19 cellular contexts compared by ENCODE assay signal in genomic region chr7:2040893-2041270, GRCh38.
DNase-seq lines count a peak whose midpoint lies in the region; ATAC-seq and TF ChIP-seq lines count a peak whose summit lies in the region.
"Had no signal": no experiment of that assay in that cellular context is flagged by ENCODE, and none has a peak within 500 bp of the region (broad histone marks: within the 10 kb centered on the region; RNA-seq: fewer than 3 reads in every experiment).

No MANE protein-coding gene starts in this region.

- peak; percentile 14 for DNase-seq in DMS79 treated with DMSO at 0.1 percent for 48 hours (lab: John Stamatoyannopoulos, UW)
- DNase-seq in DMS79 (lab: John Stamatoyannopoulos, UW): no peak
- DNase-seq in activated CD8-positive, alpha-beta T cell treated with anti-CD3 and anti-CD28 coated beads, Interleukin-2, amount 10 ng/mL, durations not matched to agents 7 days and 5 days: peak; percentile 52
- DNase-seq in naive thymus-derived CD8-positive, alpha-beta T cell: peak in 8 of 10 donors; percentile 45 to 76 (median 64)
- DNase-seq in GM03348 (ENCODE audit: low spot score): no peak
- DNase-seq: activated CD4-positive, alpha-beta memory T cell treated with anti-CD3 and anti-CD28 coated beads for 36 hours; colonic mucosa; HFFc6; MV-4-11; NCI-H226; PC-9; T-helper 17 cell had no signal

- H3K4me1 ChIP-seq in DOHH2 (ENCODE audit: control insufficient read depth, low read length): peaks cover 55% of the 10 kb centered on the region
- H3K4me1 ChIP-seq: colonic mucosa had no signal

- no peaks in the 10 kb centered on the region for H3K27me3 ChIP-seq in DOHH2 (ENCODE audit: control insufficient read depth, low read length)
- H3K27me3 ChIP-seq: colonic mucosa, hepatocyte had no signal

- peak; percentile 28 for ATAC-seq in activated CD8-positive, alpha-beta T cell treated with anti-CD3 and anti-CD28 coated beads, Interleukin-2, amount 10 ng/mL, durations not matched to agents 7 days and 5 days
- ATAC-seq in naive thymus-derived CD8-positive, alpha-beta T cell: peak; percentile 33 to 74
- no peak for ATAC-seq in HG02970 (IDR thresholded peaks at IDR 0.05; ENCODE audit: low FRiP score, unreplicated experiment)
- no peak for ATAC-seq in HG02981 (IDR thresholded peaks at IDR 0.05; ENCODE audit: unreplicated experiment)
- ATAC-seq: T-helper 17 cell had no signal

- H3F3A ChIP-seq in DOHH2 (ENCODE audit: control insufficient read depth, insufficient read depth): peaks cover 19% of the 10 kb centered on the region

- peak overlapping the region; percentile 77 for H3K4me3 ChIP-seq in DOHH2 (ENCODE audit: low read length)
- H3K4me3 ChIP-seq: colonic mucosa, hepatocyte, lung, PC-9, thoracic aorta had no signal

- no peaks in the 10 kb centered on the region for H3K9me3 Mint-ChIP-seq in activated CD8-positive, alpha-beta T cell treated with anti-CD3 and anti-CD28 coated beads, Interleukin-2, amount 10 ng/mL, durations not matched to agents 7 days and 5 days (ENCODE audit: insufficient read depth)
- H3K9me3 Mint-ChIP-seq in naive thymus-derived CD8-positive, alpha-beta T cell: no peaks in the 10 kb centered on the region
- H3K9me3 Mint-ChIP-seq: activated CD4-positive, alpha-beta memory T cell treated with anti-CD3 and anti-CD28 coated beads for 36 hours had no signal

- H3K27me3 Mint-ChIP-seq in activated CD8-positive, alpha-beta T cell treated with anti-CD3 and anti-CD28 coated beads, Interleukin-2, amount 10 ng/mL, durations not matched to agents 7 days and 5 days (ENCODE audit: low read depth): no peaks in the 10 kb centered on the region
- no peaks in the 10 kb centered on the region for H3K27me3 Mint-ChIP-seq in naive thymus-derived CD8-positive, alpha-beta T cell
- H3K27me3 Mint-ChIP-seq: activated CD4-positive, alpha-beta memory T cell treated with anti-CD3 and anti-CD28 coated beads for 36 hours; T-helper 17 cell had no signal

- H3K9me2 ChIP-seq in DOHH2 (replicated peaks; ENCODE audit: control insufficient read depth, low read length): no peaks in the 10 kb centered on the region

- peak overlapping the region; percentile 91 for H3K27ac ChIP-seq in DOHH2 (ENCODE audit: low read depth, low read length)
- H3K27ac ChIP-seq: 22Rv1, colonic mucosa, hepatocyte, PC-9, thoracic aorta had no signal

- peaks cover 20% of the 10 kb centered on the region for H3K36me3 Mint-ChIP-seq in activated CD8-positive, alpha-beta T cell treated with anti-CD3 and anti-CD28 coated beads, Interleukin-2, amount 10 ng/mL, durations not matched to agents 7 days and 5 days (ENCODE audit: low read depth)
- H3K36me3 Mint-ChIP-seq in naive thymus-derived CD8-positive, alpha-beta T cell: peaks cover 0 to 9% (median 5%) of the 10 kb centered on the region in 3 donors

- H3K27ac Mint-ChIP-seq in activated CD8-positive, alpha-beta T cell treated with anti-CD3 and anti-CD28 coated beads, Interleukin-2, amount 10 ng/mL, durations not matched to agents 7 days and 5 days: no peak overlapping the region
- H3K27ac Mint-ChIP-seq in naive thymus-derived CD8-positive, alpha-beta T cell: peak overlapping the region; percentile 21 to 98 (median 85)
- H3K27ac Mint-ChIP-seq: activated CD4-positive, alpha-beta memory T cell treated with anti-CD3 and anti-CD28 coated beads for 36 hours; HFFc6 had no signal

- H3K4me1 Mint-ChIP-seq in activated CD8-positive, alpha-beta T cell treated with anti-CD3 and anti-CD28 coated beads, Interleukin-2, amount 10 ng/mL, durations not matched to agents 7 days and 5 days (ENCODE audit: low read depth): peaks cover 50% of the 10 kb centered on the region
- peaks cover 37 to 64% (median 59%) of the 10 kb centered on the region in 4 donors for H3K4me1 Mint-ChIP-seq in naive thymus-derived CD8-positive, alpha-beta T cell

- peaks cover 22% of the 10 kb centered on the region for H3K79me2 ChIP-seq in DOHH2 (ENCODE audit: control insufficient read depth, low read length)
- H3K79me2 ChIP-seq: hepatocyte had no signal

- CTCF ChIA-PET in activated CD8-positive, alpha-beta T cell treated with anti-CD3 and anti-CD28 coated beads, Interleukin-2, amount 10 ng/mL, durations not matched to agents 7 days and 5 days (lab: Charles Lee): interaction anchor here (1.4 kb wide), 1 partner anchor 10 kb away, joined by 4 read pairs; no protein-coding TSS in a partner anchor

- H3K9me3 ChIP-seq in DOHH2 (ENCODE audit: control insufficient read depth, insufficient read depth, low read length): no peaks in the 10 kb centered on the region
- H3K9me3 ChIP-seq: colonic mucosa, thoracic aorta had no signal

- POLR2A ChIA-PET in activated CD8-positive, alpha-beta T cell treated with anti-CD3 and anti-CD28 coated beads, Interleukin-2, amount 10 ng/mL, durations not matched to agents 7 days and 5 days (lab: Charles Lee): no interaction called here
- POLR2A ChIA-PET in naive thymus-derived CD8-positive, alpha-beta T cell (lab: Charles Lee): interaction anchor here (1.1 to 1.8 kb wide), 3 partner anchors 44 to 121 kb away, joined by 3 to 4 read pairs (median 3); no protein-coding TSS in a partner anchor

- H3K4me3 Mint-ChIP-seq in activated CD8-positive, alpha-beta T cell treated with anti-CD3 and anti-CD28 coated beads, Interleukin-2, amount 10 ng/mL, durations not matched to agents 7 days and 5 days: no peak overlapping the region
- H3K4me3 Mint-ChIP-seq in naive thymus-derived CD8-positive, alpha-beta T cell: peak overlapping the region in 8 of 10 donors; percentile 7 to 75 (median 51)
- H3K4me3 Mint-ChIP-seq: activated CD4-positive, alpha-beta memory T cell treated with anti-CD3 and anti-CD28 coated beads for 36 hours; HFFc6; T-helper 17 cell had no signal

- peak overlapping the region; percentile 99 for H3K4me2 ChIP-seq in DOHH2 (ENCODE audit: low read length)
- H3K4me2 ChIP-seq: hepatocyte, PC-9 had no signal

- TF ChIP-seq CTCF in DOHH2 (IDR thresholded peaks at IDR 0.05; ENCODE audit: low read depth, low read length, poor library complexity, severe bottlenecking): no peak

- no peaks in the 10 kb centered on the region for H4K20me1 ChIP-seq in DOHH2 (ENCODE audit: control insufficient read depth, insufficient read depth, low read depth, low read length)

- H3K36me3 ChIP-seq in DOHH2 (ENCODE audit: control insufficient read depth, low read length): peaks cover 6% of the 10 kb centered on the region; the same call in 1 of the 2 replicates
- H3K36me3 ChIP-seq: colonic mucosa, thoracic aorta had no signal

Comparison
In these comparisons a context has a peak if more than half of its experiments do, and no peak if none do; other contexts are left out.
1. DNase-seq: peak in DMS79 treated with DMSO at 0.1 percent for 48 hours (single experiment), activated CD8-positive, alpha-beta T cell treated with anti-CD3 and anti-CD28 coated beads, Interleukin-2, amount 10 ng/mL, durations not matched to agents 7 days and 5 days (single experiment) and naive thymus-derived CD8-positive, alpha-beta T cell (8 of 10); none in DMS79 (single experiment) and GM03348 (single experiment).
2. ATAC-seq: peak in activated CD8-positive, alpha-beta T cell treated with anti-CD3 and anti-CD28 coated beads, Interleukin-2, amount 10 ng/mL, durations not matched to agents 7 days and 5 days (single experiment) and naive thymus-derived CD8-positive, alpha-beta T cell (2 of 2); none in HG02970 (single experiment) and HG02981 (single experiment).